19 cellular contexts compared by ENCODE assay signal in genomic region chr11:121246769-121247035, GRCh38. TPM values are rescaled to one million over a fixed set of nuclear protein-coding genes. Genes with fewer than 3 reads are reported as not detected.
DNase-seq lines count a peak whose midpoint lies in the region; ATAC-seq, FAIRE-seq and TF ChIP-seq lines count a peak whose summit lies in the region.
"Had no signal": no experiment of that assay in that cellular context is flagged by ENCODE, and none has a peak within 500 bp of the region (broad histone marks: within the 10 kb centered on the region; RNA-seq: fewer than 3 reads in every experiment).

No MANE protein-coding gene starts in this region.

- no peaks in the 10 kb centered on the region for H3K9me3 Mint-ChIP-seq in nephron progenitor cell
- H3K9me3 Mint-ChIP-seq in stimulated activated effector memory CD8-positive, alpha-beta T cell treated with anti-CD3 and anti-CD28 coated beads, Interleukin-12 subunit alpha, Interleukin-12 subunit beta, amount 100 ng/mL, for 72 hours = no peaks in the 10 kb centered on the region
- H3K9me3 Mint-ChIP-seq: CD4-positive, CD25-positive, alpha-beta regulatory T cell had no signal

- H3K4me3 Mint-ChIP-seq in nephron progenitor cell = no peak overlapping the region
- no peak overlapping the region for H3K4me3 Mint-ChIP-seq in stimulated activated effector memory CD8-positive, alpha-beta T cell treated with anti-CD3 and anti-CD28 coated beads, Interleukin-12 subunit alpha, Interleukin-12 subunit beta, amount 100 ng/mL, for 72 hours
- H3K4me3 Mint-ChIP-seq: CD4-positive, CD25-positive, alpha-beta regulatory T cell had no signal

- no peak; the same call in 2 of the 3 replicates for ATAC-seq in HepG2
- no peak for ATAC-seq in right lobe of liver
- ATAC-seq in Panc1 = peak; percentile 54
- peak; percentile 28 for ATAC-seq in stimulated activated effector memory CD8-positive, alpha-beta T cell treated with anti-CD3 and anti-CD28 coated beads, Interleukin-12 subunit alpha, Interleukin-12 subunit beta, amount 100 ng/mL, for 72 hours
- ATAC-seq in HG03097 (IDR thresholded peaks at IDR 0.05; ENCODE audit: low FRiP score, unreplicated experiment) = no peak

- TF ChIP-seq EP300 in HepG2 (IDR thresholded peaks at IDR 0.05; ENCODE audit: low read depth in 2 of 2, low read length in 2 of 2) (no peak), HepG2 (CRISPR knock-in tag; IDR thresholded peaks at IDR 0.05; ENCODE audit: borderline replicate concordance) (no peak)

- no peak overlapping the region for H2AFZ ChIP-seq in HepG2 (ENCODE audit: low read length)

- TF ChIP-seq POLR2A in HepG2 (IDR thresholded peaks at IDR 0.05; ENCODE audit: insufficient read depth in 1 of 2, low read depth in 2 of 2, low read length in 2 of 2) (no peak), right lobe of liver (IDR thresholded peaks at IDR 0.05) (no peak)

- no peak overlapping the region for H3K27ac ChIP-seq in HepG2 (ENCODE audit: extremely low read length, insufficient read depth, low read length)
- H3K27ac ChIP-seq in right lobe of liver = no peak overlapping the region
- no peak overlapping the region for H3K27ac ChIP-seq in Panc1 (ENCODE audit: low read length)
- H3K27ac ChIP-seq: BLaER1 treated with 17β-estradiol and CSF1 and Interleukin-3, amounts not matched to agents 10 nM and 100 nM; HL-60 had no signal

- H3K27me3 Mint-ChIP-seq in nephron progenitor cell (ENCODE audit: low read depth, poor library complexity) = peaks cover 3% of the 10 kb centered on the region

- no peak for TF ChIP-seq RAD21 in HepG2 (CRISPR knock-in tag; IDR thresholded peaks at IDR 0.05)

- intact Hi-C loops in HepG2 (cut with micrococcal nuclease; ENCODE audit: unreplicated experiment) = no loop called here
- intact Hi-C loops in right lobe of liver (cut with DNase I) = no loop called here
- intact Hi-C loops in Panc1 (cut with micrococcal nuclease; ENCODE audit: unreplicated experiment) = no loop called here

- DNase-seq in HepG2 (ENCODE audit: low spot score) (no peak), right lobe of liver (no peak), Panc1 (ENCODE audit: low read depth, low spot score) (no peak), nephron progenitor cell (no peak), superior temporal gyrus (ENCODE audit: extremely low spot score) (no peak), GM13976 (ENCODE audit: low spot score) (no peak)
- DNase-seq in stimulated activated effector memory CD8-positive, alpha-beta T cell treated with anti-CD3 and anti-CD28 coated beads, Interleukin-12 subunit alpha, Interleukin-12 subunit beta, amount 100 ng/mL, for 72 hours (ENCODE audit: low spot score in 2 of 2) = no peak
- DNase-seq: 8988T; ACHN; Calu3; CD4-positive, CD25-positive, alpha-beta regulatory T cell; DMS 273 treated with DMSO at 0.1 percent for 48 hours; GOT3; HCEC 1CT; IMR-90 had no signal

- BruUV-seq in HepG2 (replicated peaks; lab: Mats Ljungman, UMichigan) (no TSS peak), Panc1 (replicated peaks; lab: Mats Ljungman, UMichigan) (no TSS peak)

- FAIRE-seq in HepG2 (lab: Jason Lieb, UNC) = no peak
- FAIRE-seq: GM18507 had no signal

- in situ Hi-C loops in HepG2 (cut with HindIII; ENCODE audit: extremely low pct_ligation_motif_present, low pct_unique_long_range_greater_than_20kb) = loop anchor here (10.0 kb wide), 1 partner anchor 348 kb away; no protein-coding TSS in a partner anchor
- in situ Hi-C loops in Panc1 (cut with HindIII; ENCODE audit: low pct_unique_long_range_greater_than_20kb, low sequenced_read_pairs) = no loop called here
- in situ Hi-C loops in GM13976 (cut with MboI; ENCODE audit: low sequenced_read_pairs, unreplicated experiment) = loop anchor here (10.0 kb wide), 1 partner anchor 348 kb away; no protein-coding TSS in a partner anchor

- H3K4me1 Mint-ChIP-seq in nephron progenitor cell = peaks cover 28% of the 10 kb centered on the region
- H3K4me1 Mint-ChIP-seq in stimulated activated effector memory CD8-positive, alpha-beta T cell treated with anti-CD3 and anti-CD28 coated beads, Interleukin-12 subunit alpha, Interleukin-12 subunit beta, amount 100 ng/mL, for 72 hours = peaks cover 5% of the 10 kb centered on the region

- 24% methylated on average over 3 of the region's 3 CpGs for WGBS in HepG2 (ENCODE audit: low lambda C conversion rate)
- 60% methylated on average over 1 of the region's 3 CpGs for WGBS in right lobe of liver (ENCODE audit: insufficient coverage, low coverage, low lambda C conversion rate, missing lambda C conversion rate)

- H3K36me3 ChIP-seq in HepG2 (replicated peaks in 1 of 2; ENCODE audit: control insufficient read depth in 1 of 2, insufficient read depth in 2 of 2, low read length in 2 of 2) (no peaks in the 10 kb centered on the region), right lobe of liver (no peaks in the 10 kb centered on the region), Panc1 (ENCODE audit: control insufficient read depth, insufficient read depth, low read length) (no peaks in the 10 kb centered on the region)
- H3K36me3 ChIP-seq: BLaER1 treated with 17β-estradiol and CSF1 and Interleukin-3, amounts not matched to agents 10 nM and 100 nM had no signal

- TF ChIP-seq CTCF in HepG2 (CRISPR knock-in tag; IDR thresholded peaks at IDR 0.05) = no peak
- no peak for TF ChIP-seq CTCF in right lobe of liver (IDR thresholded peaks at IDR 0.05)
- TF ChIP-seq CTCF in Panc1 (IDR thresholded peaks at IDR 0.05) = no peak
- no peak for TF ChIP-seq CTCF in nephron progenitor cell (IDR thresholded peaks at IDR 0.05)
- TF ChIP-seq CTCF in GM13976 (IDR thresholded peaks at IDR 0.05; ENCODE audit: borderline replicate concordance, control extremely low read depth, extremely low read depth, insufficient read depth, missing control alignments) = no peak

- no peak overlapping the region for H3K9ac ChIP-seq in HepG2 (ENCODE audit: insufficient read depth, low read depth, low read length)
- H3K9ac ChIP-seq: BLaER1 treated with 17β-estradiol and CSF1 and Interleukin-3, amounts not matched to agents 10 nM and 100 nM had no signal

- no peaks in the 10 kb centered on the region for H3K9me3 ChIP-seq in HepG2 (ENCODE audit: low read length)
- H3K9me3 ChIP-seq in right lobe of liver = no peaks in the 10 kb centered on the region
- H3K9me3 ChIP-seq in Panc1 (ENCODE audit: control insufficient read depth, insufficient read depth, low read depth, low read length) = no peaks in the 10 kb centered on the region
- H3K9me3 ChIP-seq: BLaER1 treated with 17β-estradiol and CSF1 and Interleukin-3, amounts not matched to agents 10 nM and 100 nM had no signal

- no peaks in the 10 kb centered on the region for H3K4me1 ChIP-seq in HepG2 (ENCODE audit: insufficient read depth, low read length)
- H3K4me1 ChIP-seq in right lobe of liver = no peaks in the 10 kb centered on the region
- no peaks in the 10 kb centered on the region for H3K4me1 ChIP-seq in Panc1 (ENCODE audit: control insufficient read depth, insufficient read depth, low read length)
- H3K4me1 ChIP-seq: BLaER1 treated with 17β-estradiol and CSF1 and Interleukin-3, amounts not matched to agents 10 nM and 100 nM had no signal

- H4K20me1 ChIP-seq in HepG2 (ENCODE audit: insufficient read depth, low read length) = no peaks in the 10 kb centered on the region
- H4K20me1 ChIP-seq: BLaER1 treated with 17β-estradiol and CSF1 and Interleukin-3, amounts not matched to agents 10 nM and 100 nM had no signal

- peak overlapping the region; percentile 80 for H3K27ac Mint-ChIP-seq in nephron progenitor cell
- H3K27ac Mint-ChIP-seq in stimulated activated effector memory CD8-positive, alpha-beta T cell treated with anti-CD3 and anti-CD28 coated beads, Interleukin-12 subunit alpha, Interleukin-12 subunit beta, amount 100 ng/mL, for 72 hours = no peak overlapping the region
- H3K27ac Mint-ChIP-seq: CD4-positive, CD25-positive, alpha-beta regulatory T cell had no signal

- H3K4me3 ChIP-seq in HepG2 (replicated peaks in 1 of 3; ENCODE audit: insufficient read depth in 1 of 3, low read depth in 2 of 3, low read length in 3 of 3) (peak overlapping the region in 1 of 3 experiments; percentile 7; a peak in 1 of 6 replicates), right lobe of liver (no peak overlapping the region), Panc1 (ENCODE audit: low read depth in 2 of 2, low read length in 2 of 2) (no peak overlapping the region)
- H3K4me3 ChIP-seq: BLaER1 treated with 17β-estradiol and CSF1 and Interleukin-3, amounts not matched to agents 10 nM and 100 nM had no signal

- CTCF ChIA-PET in HepG2 (lab: Yijun Ruan, JAX; ENCODE audit: low intra/inter-chr PET ratio, low total read pairs) = no interaction called here
- CTCF ChIA-PET in Panc1 (lab: Charles Lee) = no interaction called here

- H3K4me2 ChIP-seq in HepG2 (ENCODE audit: low read depth, low read length) = 0 out of 2 replicates have a peak overlapping the region, but pooled peaks have one; percentile 9
- H3K4me2 ChIP-seq: BLaER1 treated with 17β-estradiol and CSF1 and Interleukin-3, amounts not matched to agents 10 nM and 100 nM had no signal

- POLR2A ChIA-PET in HepG2 (lab: Yijun Ruan, JAX) (no interaction called here), Panc1 (lab: Charles Lee) (no interaction called here)

- peaks cover 3% of the 10 kb centered on the region in 2 experiments; a peak in 2 of 5 replicates for H3K27me3 ChIP-seq in HepG2 (ENCODE audit: control insufficient read depth in 1 of 2, insufficient read depth in 2 of 2, low read length in 2 of 2)
- H3K27me3 ChIP-seq in right lobe of liver = no peaks in the 10 kb centered on the region
- peaks cover 10% of the 10 kb centered on the region for H3K27me3 ChIP-seq in Panc1 (ENCODE audit: control insufficient read depth, insufficient read depth, low read length)
- H3K27me3 ChIP-seq: BLaER1 treated with 17β-estradiol and CSF1 and Interleukin-3, amounts not matched to agents 10 nM and 100 nM had no signal

- no peaks in the 10 kb centered on the region for H3K79me2 ChIP-seq in HepG2 (ENCODE audit: insufficient read depth, low read length)

- no peaks in the 10 kb centered on the region for H3K36me3 Mint-ChIP-seq in nephron progenitor cell (ENCODE audit: low read depth)
- H3K36me3 Mint-ChIP-seq in stimulated activated effector memory CD8-positive, alpha-beta T cell treated with anti-CD3 and anti-CD28 coated beads, Interleukin-12 subunit alpha, Interleukin-12 subunit beta, amount 100 ng/mL, for 72 hours = no peaks in the 10 kb centered on the region
- H3K36me3 Mint-ChIP-seq: CD4-positive, CD25-positive, alpha-beta regulatory T cell had no signal

RNA-seq across cellular contexts. Expression of gene SC5D, which starts 45.9 kb away (rescaled TPM):
- total RNA-seq in HepG2 (2016; rRNA removed; fragmentation: Illumina TruSeq; extraction: Trizol) (48.6 and 84.4 TPM in 2 replicates), right lobe of liver (100 to 1,000 TPM in 2 of 6 experiments, 10 to 100 TPM in 4; 58.9 to 126 (median 82.1) TPM), Panc1 (2021; ENCODE audit: unreplicated experiment) (54.3 TPM)
- 9.4 and 11.7 TPM in 2 replicates for total RNA-seq in HepG2 (2016; cell fraction: cytosol; rRNA removed; fragmentation: Illumina TruSeq; extraction: Trizol; ENCODE audit: low read depth)
- total RNA-seq in HepG2 (2016; cell fraction: insoluble cytoplasmic fraction; rRNA removed; fragmentation: Illumina TruSeq; extraction: Trizol) = 49.0 and 80.4 TPM in 2 replicates
- 18.2 and 23.9 TPM in 2 replicates for total RNA-seq in HepG2 (2016; cell fraction: membrane; rRNA removed; fragmentation: Illumina TruSeq; extraction: Trizol)
- 88.0 and 105 TPM in 2 replicates for total RNA-seq in HepG2 (2016; cell fraction: nucleus; rRNA removed; fragmentation: Illumina TruSeq; extraction: Trizol)
- polyA plus RNA-seq in HepG2 (2011; rRNA removed) = 155 and 186 TPM in 2 replicates
- polyA plus RNA-seq in HepG2 (2011; cell fraction: cytosol; rRNA removed) = 29.9 and 67.8 TPM in 2 replicates
- polyA plus RNA-seq in HepG2 (2011; cell fraction: nucleus; rRNA removed) = 12.9 and 36.4 TPM in 2 replicates
- polyA plus RNA-seq in HepG2 (2012) = 147 and 186 TPM in 2 replicates
- polyA plus RNA-seq in HepG2 (2016; cell fraction: cytosol; fragmentation: Illumina TruSeq; extraction: Trizol; ENCODE audit: low read depth) = 8.7 and 9.0 TPM in 2 replicates
- 58.1 and 58.6 TPM in 2 replicates for polyA plus RNA-seq in HepG2 (2016; cell fraction: insoluble cytoplasmic fraction; fragmentation: Illumina TruSeq; extraction: Trizol; ENCODE audit: low read depth)
- 16.3 and 18.5 TPM in 2 replicates for polyA plus RNA-seq in HepG2 (2016; cell fraction: membrane; fragmentation: Illumina TruSeq; extraction: Trizol; ENCODE audit: low read depth)
- polyA plus RNA-seq in HepG2 (2016; cell fraction: nucleus; fragmentation: Illumina TruSeq; extraction: Trizol; ENCODE audit: insufficient read depth, low read depth) = 135 and 141 TPM in 2 replicates
- 28.6 and 108 TPM in 2 replicates for polyA minus RNA-seq in HepG2 (2011; rRNA and poly(A)+ RNA removed; ENCODE audit: low replicate concordance)
- 100 and 145 TPM in 2 replicates for polyA minus RNA-seq in HepG2 (2011; cell fraction: cytosol; rRNA and poly(A)+ RNA removed)
- polyA minus RNA-seq in HepG2 (2011; cell fraction: nucleus; rRNA and poly(A)+ RNA removed) = 50.2 and 78.9 TPM in 2 replicates
- 30.9 TPM for polyA plus RNA-seq in Panc1 (2012; ENCODE audit: insufficient read length)

Comparison
In these comparisons a context has a peak if more than half of its experiments do, and no peak if none do; other contexts are left out.
1. ATAC-seq: peak in Panc1 (single experiment) and stimulated activated effector memory CD8-positive, alpha-beta T cell treated with anti-CD3 and anti-CD28 coated beads, Interleukin-12 subunit alpha, Interleukin-12 subunit beta, amount 100 ng/mL, for 72 hours (single experiment); none in HepG2 (single experiment), right lobe of liver (0 of 4) and HG03097 (single experiment).